Comparison of ENCODE assay signal across 11 cellular contexts in genomic region chr2:85523906-85524566, GRCh38. TPM values are rescaled to one million over a fixed set of nuclear protein-coding genes. Genes with fewer than 3 reads are reported as not detected.
DNase-seq lines count a peak whose midpoint lies in the region; ATAC-seq and TF ChIP-seq lines count a peak whose summit lies in the region.
"Had no signal": no experiment of that assay in that cellular context is flagged by ENCODE, and none has a peak within 500 bp of the region (broad histone marks: within the 10 kb centered on the region; RNA-seq: fewer than 3 reads in every experiment).

No MANE protein-coding gene starts in this region.

- no peaks in the 10 kb centered on the region for H3K9me3 Mint-ChIP-seq in endodermal cell
- no peaks in the 10 kb centered on the region for H3K9me3 Mint-ChIP-seq in neural crest cell
- H3K9me3 Mint-ChIP-seq: memory B cell had no signal

- H3K9ac ChIP-seq in endodermal cell (ENCODE audit: extremely low read depth, low read length, poor library complexity, severe bottlenecking): no peak overlapping the region

- no peaks in the 10 kb centered on the region for H3K9me3 ChIP-seq in endodermal cell (ENCODE audit: control insufficient read depth, low read length)

- intact Hi-C loops in Right ventricle myocardium inferior (cut with DNase I) (no loop called here), cardiac septum (cut with DNase I) (no loop called here)

- H3K36me3 Mint-ChIP-seq in endodermal cell (ENCODE audit: low read depth) (no peaks in the 10 kb centered on the region), neural crest cell (ENCODE audit: low read depth) (no peaks in the 10 kb centered on the region)
- H3K36me3 Mint-ChIP-seq: memory B cell had no signal

- no peaks in the 10 kb centered on the region for H3K27me3 ChIP-seq in endodermal cell (ENCODE audit: control insufficient read depth, insufficient read depth, low read length, poor library complexity, severe bottlenecking)

- H3K4me1 Mint-ChIP-seq in endodermal cell (peaks cover 27% of the 10 kb centered on the region), neural crest cell (peaks cover 11% of the 10 kb centered on the region)

- H3K4me3 Mint-ChIP-seq in endodermal cell: no peak overlapping the region
- no peak overlapping the region for H3K4me3 Mint-ChIP-seq in neural crest cell
- H3K4me3 Mint-ChIP-seq: memory B cell had no signal

- in situ Hi-C loops in ACHN (cut with HindIII; ENCODE audit: low pct_ligation_motif_present, low pct_unique_long_range_greater_than_20kb, low sequenced_read_pairs): no loop called here

- no peaks in the 10 kb centered on the region for H3K36me3 ChIP-seq in endodermal cell (ENCODE audit: control insufficient read depth, insufficient read depth, low read length)

- peak overlapping the region; percentile 39 for H3K27ac ChIP-seq in endodermal cell (ENCODE audit: low read depth, low read length)

- H3K27me3 Mint-ChIP-seq in endodermal cell (ENCODE audit: insufficient read depth) (peaks cover 2% of the 10 kb centered on the region), neural crest cell (ENCODE audit: low read depth) (no peaks in the 10 kb centered on the region)

- H3K4me1 ChIP-seq in endodermal cell (ENCODE audit: control insufficient read depth, insufficient read depth, low read length): peaks cover 10% of the 10 kb centered on the region

- H3K27ac Mint-ChIP-seq in endodermal cell (no peak overlapping the region), neural crest cell (ENCODE audit: unreplicated experiment) (peak overlapping the region; percentile 23)
- H3K27ac Mint-ChIP-seq: memory B cell had no signal

- no peak overlapping the region for H3K4me3 ChIP-seq in endodermal cell (ENCODE audit: low read length)

- TF ChIP-seq CTCF in endodermal cell (conservative IDR thresholded peaks at IDR 0.05) (no peak), neural crest cell (conservative IDR thresholded peaks at IDR 0.05) (no peak)

- DNase-seq in Right ventricle myocardium inferior (ENCODE audit: missing footprints) (no peak), cardiac septum (ENCODE audit: low spot score) (no peak), endodermal cell (no peak), neural crest cell (ENCODE audit: low read depth, low spot score) (no peak), NCI-H146 treated with DMSO at 0.1 percent for 48 hours (lab: John Stamatoyannopoulos, UW; ENCODE audit: unreplicated experiment) (no peak), DMS153 (lab: John Stamatoyannopoulos, UW) (no peak), ACHN (no peak)
- DNase-seq: NCI-H2107, T-helper 1 cell had no signal

- WGBS in endodermal cell (ENCODE audit: insufficient coverage in 1 of 2, insufficient read length in 1 of 2), 2 experiments: 64 to 71% methylated on average over 4 to 9 of the region's 9 CpGs

- ATAC-seq in Right ventricle myocardium inferior (peak; percentile 29), GM21390 (IDR thresholded peaks at IDR 0.05; ENCODE audit: unreplicated experiment) (no peak)

RNA-seq across cellular contexts. Expression of gene MAT2A, which starts 14.9 kb away (rescaled TPM):
- 118 TPM for total RNA-seq in Right ventricle myocardium inferior
- total RNA-seq in cardiac septum: 146 TPM
- total RNA-seq in endodermal cell: 100 to 1,000 TPM; 171 to 267 TPM
- polyA plus RNA-seq in endodermal cell (2013, experiment 1 of 2): 270 TPM
- polyA plus RNA-seq in endodermal cell (2013, experiment 2 of 2): 200 TPM
- 404 and 405 TPM in 2 replicates for total RNA-seq in neural crest cell

RNA-seq across cellular contexts. Expression of gene GGCX, which starts 37.3 kb away (rescaled TPM):
- total RNA-seq in Right ventricle myocardium inferior (26.9 TPM), cardiac septum (23.3 TPM), endodermal cell (10 to 100 TPM; 74.5 to 89.5 TPM), neural crest cell (43.4 and 43.7 TPM in 2 replicates)
- 41.7 TPM for polyA plus RNA-seq in endodermal cell (2013, experiment 1 of 2)
- polyA plus RNA-seq in endodermal cell (2013, experiment 2 of 2): 37.9 TPM

RNA-seq across cellular contexts. Expression of gene VAMP8, which starts 53.4 kb away (rescaled TPM):
- total RNA-seq in Right ventricle myocardium inferior (26.1 TPM), cardiac septum (8.2 TPM), endodermal cell (100 to 1,000 TPM in 1 of 2 donors, 10 to 100 TPM in 1; 80.4 to 146 TPM), neural crest cell (1.1 and 2.1 TPM in 2 replicates)
- 60.6 TPM for polyA plus RNA-seq in endodermal cell (2013, experiment 1 of 2)
- polyA plus RNA-seq in endodermal cell (2013, experiment 2 of 2): 58.9 TPM
